In the genomic region with DNA sequence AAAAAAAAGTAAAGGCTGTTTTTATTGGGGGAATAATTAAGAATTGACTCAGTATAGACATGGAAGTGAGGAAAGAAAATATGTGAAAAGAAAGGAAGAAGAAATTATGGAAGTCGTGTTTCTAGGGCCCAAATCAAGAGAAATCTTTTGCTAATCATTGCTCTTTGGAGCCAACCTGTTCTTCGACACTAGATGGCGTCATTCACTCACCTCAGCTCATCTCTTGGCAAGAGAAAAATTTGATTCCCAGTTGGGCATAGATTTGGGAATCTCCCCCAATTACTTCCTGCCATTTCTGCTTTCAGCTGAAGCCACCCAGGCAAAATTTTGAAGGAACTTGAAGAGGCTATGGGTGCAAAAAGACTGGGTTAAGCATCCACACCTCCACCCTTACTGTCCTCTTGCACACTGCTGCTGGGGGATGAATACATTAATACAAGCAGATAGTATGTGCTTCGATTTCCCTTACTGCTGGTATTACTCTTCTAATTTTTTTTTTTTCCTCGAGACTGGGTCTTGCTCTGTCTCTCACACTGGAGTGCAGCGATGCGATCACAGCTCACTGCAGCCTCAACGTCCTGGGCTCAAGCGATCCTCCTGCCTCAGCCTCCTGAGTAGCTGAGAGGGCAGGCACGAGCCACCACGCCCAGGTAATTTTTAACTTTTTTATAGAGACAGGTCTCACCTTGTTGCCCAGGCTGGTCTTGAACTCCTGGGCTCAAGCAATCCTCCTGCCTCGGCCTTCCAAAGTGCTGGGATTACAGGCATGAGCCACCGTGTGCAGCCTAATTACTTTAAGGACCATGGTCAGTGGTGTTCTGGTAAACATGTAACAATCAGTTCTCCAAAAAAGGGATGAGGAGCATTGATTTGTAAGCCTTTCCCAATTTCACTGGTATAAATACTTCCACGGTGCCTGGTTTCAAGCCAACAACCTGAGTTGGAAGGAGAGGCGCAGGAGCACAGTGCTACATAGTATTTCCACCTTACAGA, we compare ENCODE assay signal across 8 cellular contexts. TPM values are rescaled to one million over a fixed set of nuclear protein-coding genes. Genes with fewer than 3 reads are reported as not detected.
A peak's percentile ranks its signal among the peaks of the same experiment; 100 is the strongest.
DNase-seq lines count a peak whose midpoint lies in the region; ATAC-seq, FAIRE-seq and TF ChIP-seq lines count a peak whose summit lies in the region.

No MANE protein-coding gene starts in this region.

- no peak overlapping the region for H3K4me3 ChIP-seq in AG09309 (ENCODE audit: control insufficient read depth, low read depth, low read length)
- H3K4me3 ChIP-seq in small intestine (ENCODE audit: low read depth in 1 of 2, low read length in 2 of 2) = no peak overlapping the region

- POLR2A ChIA-PET in GM10248 (lab: Yijun Ruan, JAX) (no interaction called here), activated B cell treated with CpG ODN at 0.5 μM for 24 hours (lab: Charles Lee) (no interaction called here)

- no peak overlapping the region for H3K27ac Mint-ChIP-seq in activated B cell treated with CpG ODN at 0.5 μM for 24 hours

- CTCF ChIA-PET in GM10248 (lab: Yijun Ruan, JAX) (interaction anchor here (1.0 to 4.7 kb wide), 6 partner anchors 11 to 318 kb away, joined by 3 to 38 read pairs (median 8); a partner anchor contains a TSS), activated B cell treated with CpG ODN at 0.5 μM for 24 hours (lab: Charles Lee) (interaction anchor here (0.7 to 1.7 kb wide), 9 partner anchors 8 to 1305 kb away, joined by 3 to 8 read pairs (median 4); a partner anchor contains a TSS)

- no peak overlapping the region for H3K4me3 Mint-ChIP-seq in activated B cell treated with CpG ODN at 0.5 μM for 24 hours

- H3K27me3 Mint-ChIP-seq in activated B cell treated with CpG ODN at 0.5 μM for 24 hours = no peaks in the 10 kb centered on the region

- peak; percentile 75 for TF ChIP-seq CTCF in AG09309 (IDR thresholded peaks at IDR 0.05; ENCODE audit: control insufficient read depth, insufficient read depth, low read depth, low read length, missing control alignments)
- peak; percentile 69 for TF ChIP-seq CTCF in GM10248 (IDR thresholded peaks at IDR 0.05; ENCODE audit: control extremely low read depth, extremely low read depth, low read depth, missing control alignments)
- TF ChIP-seq CTCF in activated B cell treated with CpG ODN at 0.5 μM for 24 hours (IDR thresholded peaks at IDR 0.05) = peak; percentile 34

- H3K36me3 Mint-ChIP-seq in activated B cell treated with CpG ODN at 0.5 μM for 24 hours (ENCODE audit: low read depth) = peaks cover 36% of the 10 kb centered on the region

- FAIRE-seq in small intestine (lab: Jason Lieb, UNC) = no peak

- no peak overlapping the region for H3K27ac ChIP-seq in small intestine (ENCODE audit: low read depth in 1 of 2, low read length in 1 of 2)

- no peaks in the 10 kb centered on the region for H3K4me1 Mint-ChIP-seq in activated B cell treated with CpG ODN at 0.5 μM for 24 hours

- WGBS in small intestine, 3 donors = 69 to 73% (median 71%) methylated on average over 15 of the region's 15 CpGs

- H3K4me1 ChIP-seq in small intestine (ENCODE audit: control insufficient read depth in 2 of 2, insufficient read depth in 1 of 2, low read depth in 1 of 2, low read length in 1 of 2) = no peaks in the 10 kb centered on the region

- DNase-seq in AG09309 (ENCODE audit: low read depth) (peak; percentile 18), GM10248 (ENCODE audit: extremely low spot score) (peak; percentile 57), NCI-H1092 (lab: John Stamatoyannopoulos, UW) (peak; percentile 7), activated B cell treated with CpG ODN at 0.5 μM for 24 hours (no peak), left cardiac atrium (no peak), small intestine (peak; percentile 48), NCI-H128 (lab: John Stamatoyannopoulos, UW; ENCODE audit: unreplicated experiment) (no peak)

- H3K9me3 Mint-ChIP-seq in activated B cell treated with CpG ODN at 0.5 μM for 24 hours = no peaks in the 10 kb centered on the region

- no peaks in the 10 kb centered on the region for H3K9me3 ChIP-seq in small intestine (ENCODE audit: control insufficient read depth, low read depth)

- peaks cover 2 to 8% of the 10 kb centered on the region in 2 donors for H3K36me3 ChIP-seq in small intestine (ENCODE audit: control insufficient read depth in 2 of 2, insufficient read depth in 2 of 2, low read length in 2 of 2)

- intact Hi-C loops in activated B cell treated with CpG ODN at 0.5 μM for 24 hours (cut with micrococcal nuclease) = loop anchor here (1.0 to 2.0 kb wide), 2 partner anchors 121 to 313 kb away; no protein-coding TSS in a partner anchor
- intact Hi-C loops in left cardiac atrium (cut with DNase I) = no loop called here

- no peak for ATAC-seq in activated B cell treated with CpG ODN at 0.5 μM for 24 hours (ENCODE audit: low read depth)
- ATAC-seq in left cardiac atrium = peak; percentile 24 to 62
- ATAC-seq in HG03521 (IDR thresholded peaks at IDR 0.05; ENCODE audit: unreplicated experiment) = no peak

- no peaks in the 10 kb centered on the region for H3K27me3 ChIP-seq in small intestine (ENCODE audit: control insufficient read depth in 2 of 2, insufficient read depth in 2 of 2, low read length in 2 of 2)

RNA-seq across cellular contexts. Expression of a gene that starts 13.5 kb away (rescaled TPM):
- total RNA-seq in activated B cell treated with CpG ODN at 0.5 μM for 24 hours (86.1 and 91.8 TPM in 2 replicates), left cardiac atrium (100 to 1,000 TPM in 1 of 2 donors, 10 to 100 TPM in 1; 89.5 to 102 TPM)
- polyA plus RNA-seq in small intestine = 10 to 100 TPM; 61.7 to 86.7 (median 67.0) TPM

Comparison
In these comparisons a context has a peak if more than half of its experiments do, and no peak if none do; other contexts are left out.
1. DNase-seq: peak in AG09309 (single experiment), GM10248 (single experiment), NCI-H1092 (single experiment) and small intestine (single experiment); none in activated B cell treated with CpG ODN at 0.5 μM for 24 hours (single experiment), left cardiac atrium (single experiment) and NCI-H128 (single experiment).
2. ATAC-seq: peak in left cardiac atrium (2 of 2); none in activated B cell treated with CpG ODN at 0.5 μM for 24 hours (single experiment) and HG03521 (single experiment).
3. Peak in every context shown above with its lines, with median percentiles within 50 percentile points of each other: CTCF ChIP-seq.